Comparison of ENCODE assay signal across 2 cellular contexts in the genomic region with DNA sequence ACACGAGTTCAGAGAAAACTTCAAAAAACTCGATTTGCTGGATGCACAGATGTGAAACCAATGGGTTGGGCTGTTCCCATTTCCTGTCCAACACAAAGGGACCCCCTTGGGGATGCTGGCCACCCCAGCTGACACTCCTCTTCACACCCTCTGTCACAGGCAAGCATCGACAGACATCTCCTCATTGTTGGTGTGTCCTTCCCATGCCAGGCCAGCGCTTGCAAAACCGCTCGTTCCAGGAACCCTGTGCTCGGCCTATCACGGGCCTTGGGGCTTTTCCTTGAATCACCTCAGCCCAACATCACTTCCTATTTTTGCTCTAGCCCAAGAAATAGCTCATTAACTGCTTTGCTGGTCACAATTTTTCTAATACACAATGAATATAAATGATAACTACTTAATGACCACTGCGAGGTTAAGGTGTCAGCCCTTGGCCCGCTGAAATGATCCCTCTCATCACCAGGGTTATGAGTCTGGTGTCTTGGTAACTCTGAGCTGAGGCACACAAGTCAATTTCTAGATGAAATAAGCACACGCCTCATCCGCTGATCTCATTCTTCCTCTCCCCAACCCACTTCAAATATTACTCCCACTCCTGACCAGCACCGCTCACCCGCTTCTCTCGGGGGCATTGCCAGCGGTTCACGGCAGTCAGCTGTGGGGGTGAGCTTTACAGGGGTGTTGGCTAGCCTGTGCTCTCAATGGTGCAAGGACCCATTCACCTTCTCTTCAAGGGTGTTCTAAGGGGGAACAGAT.
TF ChIP-seq lines count a peak whose summit lies in the region.

No MANE protein-coding gene starts in this region.

TF ChIP-seq in GM23338, 12 proteins besides CTCF, POLR2A, EP300 and RAD21 (continues in another document):
- no peak for TF ChIP-seq ZNF331 (CRISPR knock-in tag; IDR thresholded peaks at IDR 0.05; ENCODE audit: low read depth)
- no peak for TF ChIP-seq JUNB (IDR thresholded peaks at IDR 0.05; ENCODE audit: unreplicated experiment)
- no peak for TF ChIP-seq EZH2phosphoT487 (IDR thresholded peaks at IDR 0.05; ENCODE audit: unreplicated experiment)
- TF ChIP-seq ZNF114 (CRISPR knock-in tag; IDR thresholded peaks at IDR 0.05) = no peak
- TF ChIP-seq NANOG (IDR thresholded peaks at IDR 0.05; ENCODE audit: borderline replicate concordance) = no peak
- no peak for TF ChIP-seq POLR2AphosphoS5 (IDR thresholded peaks at IDR 0.05; ENCODE audit: low read depth)
- no peak for TF ChIP-seq REST (IDR thresholded peaks at IDR 0.05; ENCODE audit: unreplicated experiment)
- TF ChIP-seq, protein P1, sequence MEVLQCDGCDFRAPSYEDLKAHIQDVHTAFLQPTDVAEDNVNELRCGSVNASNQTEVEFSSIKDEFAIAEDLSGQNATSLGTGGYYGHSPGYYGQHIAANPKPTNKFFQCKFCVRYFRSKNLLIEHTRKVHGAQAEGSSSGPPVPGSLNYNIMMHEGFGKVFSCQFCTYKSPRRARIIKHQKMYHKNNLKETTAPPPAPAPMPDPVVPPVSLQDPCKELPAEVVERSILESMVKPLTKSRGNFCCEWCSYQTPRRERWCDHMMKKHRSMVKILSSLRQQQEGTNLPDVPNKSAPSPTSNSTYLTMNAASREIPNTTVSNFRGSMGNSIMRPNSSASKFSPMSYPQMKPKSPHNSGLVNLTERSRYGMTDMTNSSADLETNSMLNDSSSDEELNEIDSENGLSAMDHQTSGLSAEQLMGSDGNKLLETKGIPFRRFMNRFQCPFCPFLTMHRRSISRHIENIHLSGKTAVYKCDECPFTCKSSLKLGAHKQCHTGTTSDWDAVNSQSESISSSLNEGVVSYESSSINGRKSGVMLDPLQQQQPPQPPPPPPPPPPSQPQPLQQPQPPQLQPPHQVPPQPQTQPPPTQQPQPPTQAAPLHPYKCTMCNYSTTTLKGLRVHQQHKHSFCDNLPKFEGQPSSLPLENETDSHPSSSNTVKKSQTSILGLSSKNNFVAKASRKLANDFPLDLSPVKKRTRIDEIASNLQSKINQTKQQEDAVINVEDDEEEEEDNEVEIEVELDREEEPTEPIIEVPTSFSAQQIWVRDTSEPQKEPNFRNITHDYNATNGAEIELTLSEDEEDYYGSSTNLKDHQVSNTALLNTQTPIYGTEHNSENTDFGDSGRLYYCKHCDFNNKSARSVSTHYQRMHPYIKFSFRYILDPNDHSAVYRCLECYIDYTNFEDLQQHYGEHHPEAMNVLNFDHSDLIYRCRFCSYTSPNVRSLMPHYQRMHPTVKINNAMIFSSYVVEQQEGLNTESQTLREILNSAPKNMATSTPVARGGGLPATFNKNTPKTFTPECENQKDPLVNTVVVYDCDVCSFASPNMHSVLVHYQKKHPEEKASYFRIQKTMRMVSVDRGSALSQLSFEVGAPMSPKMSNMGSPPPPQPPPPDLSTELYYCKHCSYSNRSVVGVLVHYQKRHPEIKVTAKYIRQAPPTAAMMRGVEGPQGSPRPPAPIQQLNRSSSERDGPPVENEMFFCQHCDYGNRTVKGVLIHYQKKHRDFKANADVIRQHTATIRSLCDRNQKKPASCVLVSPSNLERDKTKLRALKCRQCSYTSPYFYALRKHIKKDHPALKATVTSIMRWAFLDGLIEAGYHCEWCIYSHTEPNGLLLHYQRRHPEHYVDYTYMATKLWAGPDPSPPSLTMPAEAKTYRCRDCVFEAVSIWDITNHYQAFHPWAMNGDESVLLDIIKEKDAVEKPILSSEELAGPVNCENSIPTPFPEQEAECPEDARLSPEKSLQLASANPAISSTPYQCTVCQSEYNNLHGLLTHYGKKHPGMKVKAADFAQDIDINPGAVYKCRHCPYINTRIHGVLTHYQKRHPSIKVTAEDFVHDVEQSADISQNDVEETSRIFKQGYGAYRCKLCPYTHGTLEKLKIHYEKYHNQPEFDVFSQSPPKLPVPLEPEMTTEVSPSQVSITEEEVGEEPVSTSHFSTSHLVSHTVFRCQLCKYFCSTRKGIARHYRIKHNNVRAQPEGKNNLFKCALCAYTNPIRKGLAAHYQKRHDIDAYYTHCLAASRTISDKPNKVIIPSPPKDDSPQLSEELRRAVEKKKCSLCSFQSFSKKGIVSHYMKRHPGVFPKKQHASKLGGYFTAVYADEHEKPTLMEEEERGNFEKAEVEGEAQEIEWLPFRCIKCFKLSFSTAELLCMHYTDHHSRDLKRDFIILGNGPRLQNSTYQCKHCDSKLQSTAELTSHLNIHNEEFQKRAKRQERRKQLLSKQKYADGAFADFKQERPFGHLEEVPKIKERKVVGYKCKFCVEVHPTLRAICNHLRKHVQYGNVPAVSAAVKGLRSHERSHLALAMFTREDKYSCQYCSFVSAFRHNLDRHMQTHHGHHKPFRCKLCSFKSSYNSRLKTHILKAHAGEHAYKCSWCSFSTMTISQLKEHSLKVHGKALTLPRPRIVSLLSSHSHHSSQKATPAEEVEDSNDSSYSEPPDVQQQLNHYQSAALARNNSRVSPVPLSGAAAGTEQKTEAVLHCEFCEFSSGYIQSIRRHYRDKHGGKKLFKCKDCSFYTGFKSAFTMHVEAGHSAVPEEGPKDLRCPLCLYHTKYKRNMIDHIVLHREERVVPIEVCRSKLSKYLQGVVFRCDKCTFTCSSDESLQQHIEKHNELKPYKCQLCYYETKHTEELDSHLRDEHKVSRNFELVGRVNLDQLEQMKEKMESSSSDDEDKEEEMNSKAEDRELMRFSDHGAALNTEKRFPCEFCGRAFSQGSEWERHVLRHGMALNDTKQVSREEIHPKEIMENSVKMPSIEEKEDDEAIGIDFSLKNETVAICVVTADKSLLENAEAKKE (CRISPR knock-in tag; IDR thresholded peaks at IDR 0.05) = no peak

TF ChIP-seq in H1, 55 proteins besides CTCF, POLR2A, EP300 and RAD21:
- TF ChIP-seq HDAC6 (IDR thresholded peaks at IDR 0.05; ENCODE audit: low read depth, low read length) = no peak
- TF ChIP-seq POLR2AphosphoS5 (IDR thresholded peaks at IDR 0.05; ENCODE audit: low read depth, low read length) = peak; percentile 19; the same call in 1 of the 2 replicates
